Comparison of ENCODE assay signal across 1 cellular context in genomic region chr22:44739666-44740065, GRCh38. TPM values are rescaled to one million over a fixed set of nuclear protein-coding genes. Genes with fewer than 3 reads are reported as not detected.
"Had no signal": no experiment of that assay in that cellular context is flagged by ENCODE, and none has a peak within 500 bp of the region (broad histone marks: within the 10 kb centered on the region; RNA-seq: fewer than 3 reads in every experiment).

No MANE protein-coding gene starts in this region.

RNA-seq across cellular contexts. Expression of gene ARHGAP8, which starts 12.7 kb away (rescaled TPM):
- total RNA-seq: gastrocnemius medialis had no signal
